In genomic region chrX:8967471-8967870, GRCh38 we compare ENCODE assay signal across 24 cellular contexts.
A peak's percentile ranks its signal among the peaks of the same experiment; 100 is the strongest.
DNase-seq lines count a peak whose midpoint lies in the region; ATAC-seq lines count a peak whose summit lies in the region.
"Had no signal": no experiment of that assay in that cellular context is flagged by ENCODE, and none has a peak within 500 bp of the region (broad histone marks: within the 10 kb centered on the region; RNA-seq: fewer than 3 reads in every experiment).

No MANE protein-coding gene starts in this region.

- no peaks in the 10 kb centered on the region for H3K36me3 Mint-ChIP-seq in activated CD4-positive, alpha-beta T cell treated with anti-CD3 and anti-CD28 coated beads, Interleukin-2, amount 10 ng/mL, durations not matched to agents 7 days and 5 days (ENCODE audit: low read depth)
- H3K36me3 Mint-ChIP-seq: CD14-positive monocyte; CD8-positive, alpha-beta memory T cell had no signal

- no peaks in the 10 kb centered on the region for H3K27me3 Mint-ChIP-seq in activated CD4-positive, alpha-beta T cell treated with anti-CD3 and anti-CD28 coated beads, Interleukin-2, amount 10 ng/mL, durations not matched to agents 7 days and 5 days
- H3K27me3 Mint-ChIP-seq: CD4-positive, alpha-beta T cell; CD8-positive, alpha-beta memory T cell had no signal

- H3K4me1 ChIP-seq in mesodermal cell (ENCODE audit: control insufficient read depth, insufficient read depth, low read length, poor library complexity, severe bottlenecking), result peaks cover 3% of the 10 kb centered on the region
- H3K4me1 ChIP-seq: A549; BE2C; BLaER1 treated with 17β-estradiol and CSF1 and Interleukin-3, amounts not matched to agents 10 nM and 100 nM had no signal

- POLR2A ChIA-PET in activated CD4-positive, alpha-beta T cell treated with anti-CD3 and anti-CD28 coated beads, Interleukin-2, amount 10 ng/mL, durations not matched to agents 7 days and 5 days (lab: Charles Lee), result no interaction called here

- CTCF ChIA-PET in activated CD4-positive, alpha-beta T cell treated with anti-CD3 and anti-CD28 coated beads, Interleukin-2, amount 10 ng/mL, durations not matched to agents 7 days and 5 days (lab: Charles Lee), result no interaction called here

- ATAC-seq in HG03095 (IDR thresholded peaks at IDR 0.05; ENCODE audit: unreplicated experiment), result no peak
- ATAC-seq: A549, GM12878 had no signal

- DNase-seq in activated CD4-positive, alpha-beta T cell treated with anti-CD3 and anti-CD28 coated beads, Interleukin-2, amount 10 ng/mL, durations not matched to agents 7 days and 5 days, result no peak
- DNase-seq in activated CD4-positive, alpha-beta T cell treated with anti-CD3 and anti-CD28 coated beads, Interleukin-2, amount 50 U/mL, for 4 hours, result no peak
- DNase-seq in M059J (ENCODE audit: low read depth), result peak; percentile 20
- DNase-seq in NCI-H226, result no peak
- DNase-seq in cortex of kidney (lab: John Stamatoyannopoulos, UW), result no peak
- DNase-seq: 8988T; ACHN; AML-193; BE2C; Calu3; CD4-positive, alpha-beta T cell; CD8-positive, alpha-beta memory T cell; DMS153; DND-41; GDM1; GM23248; H7; HCEC 1CT had no signal

- H3K4me3 Mint-ChIP-seq in activated CD4-positive, alpha-beta T cell treated with anti-CD3 and anti-CD28 coated beads, Interleukin-2, amount 10 ng/mL, durations not matched to agents 7 days and 5 days, result no peak overlapping the region
- H3K4me3 Mint-ChIP-seq: CD4-positive, alpha-beta T cell; CD8-positive, alpha-beta memory T cell had no signal

- H3K9me3 ChIP-seq in mesodermal cell (ENCODE audit: control insufficient read depth, low read length), result no peaks in the 10 kb centered on the region
- H3K9me3 ChIP-seq: A549, BE2C had no signal

- no peak overlapping the region for H3K4me3 ChIP-seq in mesodermal cell (ENCODE audit: extremely low read depth, insufficient read depth, low read length, poor library complexity, severe bottlenecking)
- H3K4me3 ChIP-seq: A549; BLaER1 treated with 17β-estradiol and CSF1 and Interleukin-3, amounts not matched to agents 10 nM and 100 nM; GM12878; GM23248 had no signal

- H3K36me3 ChIP-seq in mesodermal cell (ENCODE audit: control insufficient read depth, insufficient read depth, low read length), result no peaks in the 10 kb centered on the region
- H3K36me3 ChIP-seq: BE2C had no signal

- H3K4me1 Mint-ChIP-seq in activated CD4-positive, alpha-beta T cell treated with anti-CD3 and anti-CD28 coated beads, Interleukin-2, amount 10 ng/mL, durations not matched to agents 7 days and 5 days, result peaks cover 3% of the 10 kb centered on the region
- H3K4me1 Mint-ChIP-seq: CD14-positive monocyte had no signal

- no CpG with 5 or more reads among the region's 3 CpGs for WGBS in mesodermal cell (ENCODE audit: insufficient coverage in 2 of 2), 2 experiments

- H3K27ac Mint-ChIP-seq in activated CD4-positive, alpha-beta T cell treated with anti-CD3 and anti-CD28 coated beads, Interleukin-2, amount 10 ng/mL, durations not matched to agents 7 days and 5 days, result peak overlapping the region; percentile 62
- H3K27ac Mint-ChIP-seq: CD14-positive monocyte; CD4-positive, alpha-beta T cell; CD8-positive, alpha-beta memory T cell had no signal

- H3K9me3 Mint-ChIP-seq in activated CD4-positive, alpha-beta T cell treated with anti-CD3 and anti-CD28 coated beads, Interleukin-2, amount 10 ng/mL, durations not matched to agents 7 days and 5 days, result no peaks in the 10 kb centered on the region

- H3K27ac ChIP-seq in mesodermal cell (ENCODE audit: low read depth, low read length, severe bottlenecking), result peak overlapping the region; percentile 10
- H3K27ac ChIP-seq: A549; BLaER1 treated with 17β-estradiol and CSF1 and Interleukin-3, amounts not matched to agents 10 nM and 100 nM; GM23248 had no signal
